ENCODE assay signal across 36 cellular contexts in genomic region chr4:21009956-21010355, GRCh38.
"Had no signal": no experiment of that assay in that cellular context is flagged by ENCODE, and none has a peak within 500 bp of the region (broad histone marks: within the 10 kb centered on the region; RNA-seq: fewer than 3 reads in every experiment).

No MANE protein-coding gene starts in this region.

- H3K9me3 Mint-ChIP-seq: activated naive CD8-positive, alpha-beta T cell treated with anti-CD3 and anti-CD28 coated beads for 36 hours had no signal

- H3K27ac Mint-ChIP-seq: activated CD4-positive, alpha-beta T cell treated with anti-CD3 and anti-CD28 coated beads, Interleukin-2, amount 10 ng/mL, durations not matched to agents 24 days and 14 days; activated CD8-positive, alpha-beta T cell treated with anti-CD3 and anti-CD28 coated beads for 36 hours; activated naive CD8-positive, alpha-beta T cell treated with anti-CD3 and anti-CD28 coated beads for 36 hours; activated T-cell treated with anti-CD3 and anti-CD28 coated beads, Interleukin-2, amount 50 U/mL, for 72 hours; activated T-helper 17 cell treated with anti-CD3 and anti-CD28 coated beads, Interleukin-2, amount 50 U/mL, for 72 hours had no signal

- ATAC-seq: activated CD8-positive, alpha-beta T cell treated with anti-CD3 and anti-CD28 coated beads for 36 hours; activated T-cell treated with anti-CD3 and anti-CD28 coated beads, Interleukin-2, amount 50 U/mL, for 72 hours; activated T-helper 17 cell treated with anti-CD3 and anti-CD28 coated beads, Interleukin-2, amount 50 U/mL, for 72 hours; Panc1 had no signal

- H3K36me3 ChIP-seq: brain microvascular endothelial cell, cardiac muscle cell, MG63, SJCRH30, WERI-Rb-1 had no signal

- H3K9me3 ChIP-seq: MG63, SJCRH30 had no signal

- H3K4me1 Mint-ChIP-seq: activated CD4-positive, alpha-beta T cell treated with anti-CD3 and anti-CD28 coated beads, Interleukin-2, amount 10 ng/mL, durations not matched to agents 24 days and 14 days; activated naive CD8-positive, alpha-beta T cell treated with anti-CD3 and anti-CD28 coated beads for 36 hours; activated T-helper 17 cell treated with anti-CD3 and anti-CD28 coated beads, Interleukin-2, amount 50 U/mL, for 72 hours; central memory CD8-positive, alpha-beta T cell had no signal

- H3K4me3 Mint-ChIP-seq: activated CD4-positive, alpha-beta T cell treated with anti-CD3 and anti-CD28 coated beads, Interleukin-2, amount 10 ng/mL, durations not matched to agents 24 days and 14 days; activated CD8-positive, alpha-beta T cell treated with anti-CD3 and anti-CD28 coated beads for 36 hours; activated naive CD8-positive, alpha-beta T cell treated with anti-CD3 and anti-CD28 coated beads for 36 hours; activated T-cell treated with anti-CD3 and anti-CD28 coated beads, Interleukin-2, amount 50 U/mL, for 72 hours; activated T-helper 17 cell treated with anti-CD3 and anti-CD28 coated beads, Interleukin-2, amount 50 U/mL, for 72 hours; central memory CD8-positive, alpha-beta T cell had no signal

- H3K27me3 Mint-ChIP-seq: activated CD4-positive, alpha-beta T cell treated with anti-CD3 and anti-CD28 coated beads, Interleukin-2, amount 10 ng/mL, durations not matched to agents 24 days and 14 days; activated CD8-positive, alpha-beta T cell treated with anti-CD3 and anti-CD28 coated beads for 36 hours; activated naive CD8-positive, alpha-beta T cell treated with anti-CD3 and anti-CD28 coated beads for 36 hours; activated T-helper 17 cell treated with anti-CD3 and anti-CD28 coated beads, Interleukin-2, amount 50 U/mL, for 72 hours; central memory CD8-positive, alpha-beta T cell had no signal

- H3K36me3 Mint-ChIP-seq: activated naive CD8-positive, alpha-beta T cell treated with anti-CD3 and anti-CD28 coated beads for 36 hours had no signal

- DNase-seq: activated CD4-positive, alpha-beta T cell treated with anti-CD3 and anti-CD28 coated beads for 1 hour; activated CD4-positive, alpha-beta T cell treated with anti-CD3 and anti-CD28 coated beads, Interleukin-2, amount 10 ng/mL, durations not matched to agents 24 days and 14 days; activated CD4-positive, alpha-beta T cell treated with anti-CD3 and anti-CD28 coated beads, Interleukin-2, amount 50 U/mL, for 4 hours; activated CD4-positive, CD25-positive, alpha-beta regulatory T cell; activated CD8-positive, alpha-beta T cell treated with anti-CD3 and anti-CD28 coated beads for 36 hours; activated effector memory CD4-positive, alpha-beta T cell treated with anti-CD3 and anti-CD28 coated beads, Interleukin-2, amount 50 U/mL, for 16 hours; activated naive CD4-positive, alpha-beta T cell; activated naive CD4-positive, alpha-beta T cell treated with anti-CD3 and anti-CD28 coated beads, Interleukin-2, amount 50 U/mL, for 16 hours; activated naive CD8-positive, alpha-beta T cell treated with anti-CD3 and anti-CD28 coated beads for 36 hours; activated T-cell treated with anti-CD3 and anti-CD28 coated beads, Interleukin-2, amount 50 U/mL, for 1 hour; activated T-cell treated with anti-CD3 and anti-CD28 coated beads, Interleukin-2, amount 50 U/mL, for 72 hours; amniotic stem cell; aorta; brain microvascular endothelial cell; Karpas-422; KBM-7; MG63; NCI-H1048; NCI-H1105 treated with DMSO at 0.1 percent for 48 hours; NCI-H1436; NCI-H1694; NCI-H1930; NCI-H2081 treated with DMSO at 0.1 percent for 48 hours; NCI-H2171; NCI-H226; NCI-H446 treated with DMSO at 0.1 percent for 48 hours; NCI-H524; SHP77; SJCRH30; T1000; WERI-Rb-1 had no signal

- H3K4me3 ChIP-seq: cardiac muscle cell, MG63, SJCRH30, SK-N-MC had no signal

- H3K27me3 ChIP-seq: brain microvascular endothelial cell, cardiac muscle cell, MG63, SJCRH30 had no signal

- H3K27ac ChIP-seq: brain microvascular endothelial cell, cardiac muscle cell, SJCRH30, SK-N-MC, WERI-Rb-1 had no signal
